ENCODE assay signal across 8 cellular contexts in genomic region chr20:62063981-62064787, GRCh38. TPM values are rescaled to one million over a fixed set of nuclear protein-coding genes. Genes with fewer than 3 reads are reported as not detected.
DNase-seq lines count a peak whose midpoint lies in the region; ATAC-seq and TF ChIP-seq lines count a peak whose summit lies in the region.

No MANE protein-coding gene starts in this region.

- H3K56ac ChIP-seq in IMR-90 (ENCODE audit: extremely low read depth, insufficient read depth, low read length), result no peak overlapping the region

- H2AK5ac ChIP-seq in IMR-90 (ENCODE audit: low read depth, low read length) (peak overlapping the region; percentile 16), mesenchymal stem cell (ENCODE audit: low read length, severe bottlenecking) (no peak overlapping the region)

- H4K91ac ChIP-seq in IMR-90 (ENCODE audit: insufficient read depth, low read depth, low read length), result no peak overlapping the region
- peak overlapping the region; percentile 46 for H4K91ac ChIP-seq in mesenchymal stem cell (ENCODE audit: low read length)

- H3K4me3 ChIP-seq in IMR-90 (ENCODE audit: insufficient read depth, low read depth, low read length), result peak overlapping the region; percentile 35
- peak overlapping the region; percentile 51 for H3K4me3 ChIP-seq in colonic mucosa
- peak overlapping the region; percentile 63 to 69 for H3K4me3 ChIP-seq in mesenchymal stem cell (ENCODE audit: insufficient read depth in 1 of 2, low read depth in 1 of 2, low read length in 2 of 2)
- H3K4me3 ChIP-seq in aorta (ENCODE audit: low read length in 2 of 2), result peak overlapping the region; percentile 45 to 90

- intact Hi-C loops in IMR-90 (cut with micrococcal nuclease), result loop anchor here (1.0 to 5.0 kb wide), 2 partner anchors 37 to 58 kb away; partner anchors contain the start of gene LSM14B
- intact Hi-C loops in colonic mucosa (cut with DNase I), result loop anchor here (5.0 kb wide), 1 partner anchor 73 kb away; no protein-coding TSS in a partner anchor
- intact Hi-C loops in aorta (cut with DNase I), result no loop called here

- H4K20me1 ChIP-seq in IMR-90 (ENCODE audit: insufficient read depth, low read length), result peaks cover 46% of the 10 kb centered on the region

- H3K9ac ChIP-seq in IMR-90 (ENCODE audit: low read depth, low read length) (peak overlapping the region; percentile 27; the same call in 1 of the 2 replicates), colonic mucosa (ENCODE audit: low read depth in 2 of 2, low read length in 2 of 2) (peak overlapping the region; percentile 48 to 78), mesenchymal stem cell (ENCODE audit: low read length) (peak overlapping the region; percentile 51)

- H3K36me3 ChIP-seq in IMR-90 (ENCODE audit: control insufficient read depth, insufficient read depth, low read length), result 0 out of 2 replicates have a peak, but pooled peaks cover 1% of the 10 kb centered on the region
- H3K36me3 ChIP-seq in colonic mucosa, result no peaks in the 10 kb centered on the region
- H3K36me3 ChIP-seq in mesenchymal stem cell (ENCODE audit: control insufficient read depth in 1 of 2, insufficient read depth in 2 of 2, low read depth in 1 of 2, low read length in 2 of 2), result peaks cover 0 to 22% of the 10 kb centered on the region in 2 experiments
- H3K36me3 ChIP-seq in aorta (ENCODE audit: control insufficient read depth in 1 of 2, insufficient read depth in 2 of 2, low read length in 1 of 2), result no peaks in the 10 kb centered on the region

- dilution Hi-C loops in IMR-90 (cut with HindIII; ENCODE audit: low sequenced_read_pairs, unreplicated experiment), result no loop called here

- H2AFZ ChIP-seq in IMR-90 (replicated peaks; ENCODE audit: low read length, poor library complexity) (no peak overlapping the region), mesenchymal stem cell (ENCODE audit: low read depth, low read length) (no peak overlapping the region)

- H3K9me1 ChIP-seq in IMR-90 (ENCODE audit: insufficient read depth, low read length), result no peaks in the 10 kb centered on the region; the same call in none of the 2 replicates

- no peak for TF ChIP-seq POLR2A in IMR-90 (IDR thresholded peaks at IDR 0.05; ENCODE audit: low read depth, low read length)

- H2AK9ac ChIP-seq in IMR-90 (replicated peaks; ENCODE audit: low read depth, low read length, poor library complexity), result peak overlapping the region; percentile 84

- no peak overlapping the region for H4K5ac ChIP-seq in IMR-90 (ENCODE audit: low read depth, low read length)

- H3K18ac ChIP-seq in IMR-90 (ENCODE audit: low read depth, low read length) (no peak overlapping the region), mesenchymal stem cell (ENCODE audit: low read depth in 1 of 2, low read length in 2 of 2) (no peak overlapping the region)

- H2BK15ac ChIP-seq in IMR-90 (ENCODE audit: low read depth, low read length) (no peak overlapping the region), mesenchymal stem cell (ENCODE audit: low read depth, poor library complexity, severe bottlenecking) (no peak overlapping the region)

- no peak overlapping the region for H2BK120ac ChIP-seq in IMR-90 (ENCODE audit: low read depth, low read length)
- no peak overlapping the region for H2BK120ac ChIP-seq in mesenchymal stem cell (ENCODE audit: low read depth, low read length)

- no peaks in the 10 kb centered on the region for H3K27me3 ChIP-seq in IMR-90 (ENCODE audit: control insufficient read depth, insufficient read depth, low read length)
- no peaks in the 10 kb centered on the region for H3K27me3 ChIP-seq in colonic mucosa
- no peaks in the 10 kb centered on the region for H3K27me3 ChIP-seq in mesenchymal stem cell (ENCODE audit: control insufficient read depth in 1 of 2, insufficient read depth in 1 of 2, low read length in 2 of 2)
- H3K27me3 ChIP-seq in aorta (ENCODE audit: control insufficient read depth in 1 of 2, insufficient read depth in 2 of 2, low read length in 1 of 2), result peaks cover 0 to 2% of the 10 kb centered on the region in 2 donors

- H3K23ac ChIP-seq in IMR-90 (ENCODE audit: low read depth, low read length) (no peak overlapping the region), mesenchymal stem cell (ENCODE audit: low read length in 2 of 2) (peak overlapping the region in 1 of 2 experiments; percentile 84)

- no peak for TF ChIP-seq RAD21 in IMR-90 (IDR thresholded peaks at IDR 0.05; ENCODE audit: low read length)

- no peak overlapping the region for H2BK20ac ChIP-seq in IMR-90 (ENCODE audit: low read depth, low read length)

- H3K14ac ChIP-seq in IMR-90 (replicated peaks; ENCODE audit: low read depth, low read length), result no peak overlapping the region
- peak overlapping the region in 1 of 2 experiments; percentile 55 for H3K14ac ChIP-seq in mesenchymal stem cell (ENCODE audit: low read length in 2 of 2)

- no peak overlapping the region for H2BK12ac ChIP-seq in mesenchymal stem cell (ENCODE audit: low read length in 2 of 2)

- peak overlapping the region; percentile 11 for H3K4me2 ChIP-seq in IMR-90 (ENCODE audit: low read depth, low read length)
- H3K4me2 ChIP-seq in mesenchymal stem cell (ENCODE audit: low read length, poor library complexity, severe bottlenecking), result peak overlapping the region; percentile 75

- BruUV-seq in IMR-90 (replicated peaks; lab: Mats Ljungman, UMichigan), result no TSS peak

- ATAC-seq in IMR-90 (ENCODE audit: low read depth), result no peak
- peak; percentile 33 for ATAC-seq in aorta (ENCODE audit: low FRiP score)
- no peak for ATAC-seq in GM18502 (IDR thresholded peaks at IDR 0.05; ENCODE audit: poor library complexity, unreplicated experiment)

- POLR2A ChIA-PET in IMR-90 (lab: Charles Lee; ENCODE audit: unreplicated experiment), result no interaction called here

- peak; percentile 13 for DNase-seq in AG08395 (ENCODE audit: low spot score)
- DNase-seq in IMR-90, result no peak
- peak; percentile 64 for DNase-seq in colonic mucosa
- peak; percentile 22 for DNase-seq in mesenchymal stem cell
- no peak for DNase-seq in aorta
- no peak for DNase-seq in superior temporal gyrus (ENCODE audit: extremely low spot score)
- DNase-seq in NAMALWA (ENCODE audit: low spot score), result no peak

- 21% methylated on average over 23 of the region's 62 CpGs; no CpG with 5 or more reads in 1 of the 2 experiments for WGBS in IMR-90 (ENCODE audit: extremely low coverage in 2 of 2, insufficient read length in 1 of 2), 2 experiments
- 21% methylated on average over 38 of the region's 62 CpGs for WGBS in mesenchymal stem cell
- 9 to 10% methylated on average over 43 to 62 of the region's 62 CpGs for WGBS in aorta, 2 donors

- TF ChIP-seq CTCF in IMR-90 (conservative IDR thresholded peaks at IDR 0.05; ENCODE audit: low read depth, low read length), result no peak
- no peak for TF ChIP-seq CTCF in colonic mucosa (IDR thresholded peaks at IDR 0.05)

- in situ Hi-C loops in IMR-90 (cut with MboI; ENCODE audit: low sequenced_read_pairs), result no loop called here

- no peak overlapping the region for H3K27ac ChIP-seq in IMR-90 (ENCODE audit: insufficient read depth, low read length)
- H3K27ac ChIP-seq in colonic mucosa, result no peak overlapping the region
- H3K27ac ChIP-seq in mesenchymal stem cell (ENCODE audit: low read length, poor library complexity, severe bottlenecking), result no peak overlapping the region
- no peak overlapping the region for H3K27ac ChIP-seq in aorta (ENCODE audit: low read depth in 1 of 2, low read length in 2 of 2)

- no peaks in the 10 kb centered on the region for H3K9me3 ChIP-seq in IMR-90 (ENCODE audit: control insufficient read depth, insufficient read depth, low read length)
- H3K9me3 ChIP-seq in colonic mucosa, result no peaks in the 10 kb centered on the region
- H3K9me3 ChIP-seq in mesenchymal stem cell (ENCODE audit: control insufficient read depth, low read length), result no peaks in the 10 kb centered on the region
- H3K9me3 ChIP-seq in aorta (ENCODE audit: control insufficient read depth, low read length), result no peaks in the 10 kb centered on the region

- CTCF ChIA-PET in IMR-90 (lab: Yijun Ruan, JAX), result interaction anchor here (1.0 kb wide), 1 partner anchor 72 kb away, joined by 4 read pairs; no protein-coding TSS in a partner anchor

- H3K79me1 ChIP-seq in IMR-90 (ENCODE audit: low read depth in 1 of 2, low read length in 2 of 2), result peaks cover 29 to 60% of the 10 kb centered on the region in 2 experiments
- peaks cover 30% of the 10 kb centered on the region for H3K79me1 ChIP-seq in mesenchymal stem cell (replicated peaks; ENCODE audit: low read length, poor library complexity, severe bottlenecking)

- peaks cover 16% of the 10 kb centered on the region for H3K4me1 ChIP-seq in IMR-90 (ENCODE audit: control insufficient read depth, insufficient read depth, low read length)
- peaks cover 31% of the 10 kb centered on the region for H3K4me1 ChIP-seq in colonic mucosa
- peaks cover 17% of the 10 kb centered on the region for H3K4me1 ChIP-seq in mesenchymal stem cell (ENCODE audit: control insufficient read depth, insufficient read depth, low read depth, low read length)
- H3K4me1 ChIP-seq in aorta (ENCODE audit: control insufficient read depth in 1 of 2, insufficient read depth in 2 of 2, low read length in 2 of 2), result no peaks in the 10 kb centered on the region

- H4K8ac ChIP-seq in IMR-90 (ENCODE audit: low read depth in 2 of 2, low read length in 2 of 2), result no peak overlapping the region
- peak overlapping the region; percentile 38 for H4K8ac ChIP-seq in mesenchymal stem cell (ENCODE audit: low read length)

- H3K4ac ChIP-seq in IMR-90 (ENCODE audit: low read depth, low read length) (no peak overlapping the region), mesenchymal stem cell (ENCODE audit: low read depth in 1 of 2, low read length in 2 of 2) (peak overlapping the region in 1 of 2 experiments; percentile 57)

- H2BK5ac ChIP-seq in IMR-90 (ENCODE audit: low read depth, low read length, poor library complexity, severe bottlenecking), result no peak overlapping the region
- no peak overlapping the region for H2BK5ac ChIP-seq in mesenchymal stem cell (ENCODE audit: low read depth, low read length, poor library complexity, severe bottlenecking)

TF ChIP-seq in IMR-90, 13 proteins besides CTCF, POLR2A, EP300 and RAD21:
- TF ChIP-seq FOS (IDR thresholded peaks at IDR 0.05; ENCODE audit: low read depth, low read length) (no peak), SMC3 (IDR thresholded peaks at IDR 0.05; ENCODE audit: low read depth, low read length) (no peak)

RNA-seq across cellular contexts. Expression of gene TAF4, which starts 1.5 kb away (rescaled TPM):
- total RNA-seq in IMR-90 (2012; rRNA removed) (1.4 and 1.7 TPM in 2 replicates), colonic mucosa (10 to 100 TPM; 17.4 to 27.3 TPM), aorta (10 to 100 TPM; 13.2 to 19.5 TPM)
- polyA plus RNA-seq in IMR-90 (2012; rRNA removed) (4.9 and 5.1 TPM in 2 replicates), aorta (1 to 10 TPM; 2.5 to 4.7 TPM)
- 4.7 and 9.8 TPM in 2 replicates for polyA plus RNA-seq in IMR-90 (2012; cell fraction: cytosol; rRNA removed)
- 15.8 and 40.0 TPM in 2 replicates for polyA plus RNA-seq in IMR-90 (2012; cell fraction: nucleus; rRNA removed; ENCODE audit: low replicate concordance)
- 9.1 TPM for polyA plus RNA-seq in mesenchymal stem cell (2013, experiment 1 of 2)
- 6.2 TPM for polyA plus RNA-seq in mesenchymal stem cell (2013, experiment 2 of 2)

RNA-seq across cellular contexts. Expression of gene LSM14B, which starts 58.1 kb away (rescaled TPM):
- total RNA-seq in IMR-90 (2012; rRNA removed) (23.7 and 30.6 TPM in 2 replicates), colonic mucosa (10 to 100 TPM; 38.6 to 38.8 TPM), aorta (10 to 100 TPM; 25.0 to 29.5 TPM)
- polyA plus RNA-seq in IMR-90 (2012; rRNA removed) (41.1 and 46.7 TPM in 2 replicates), aorta (10 to 100 TPM; 14.5 to 14.8 TPM)
- 21.4 and 47.8 TPM in 2 replicates for polyA plus RNA-seq in IMR-90 (2012; cell fraction: cytosol; rRNA removed)
- polyA plus RNA-seq in IMR-90 (2012; cell fraction: nucleus; rRNA removed; ENCODE audit: low replicate concordance), result 41.4 and 44.4 TPM in 2 replicates
- 32.2 TPM for polyA plus RNA-seq in mesenchymal stem cell (2013, experiment 1 of 2)
- 31.4 TPM for polyA plus RNA-seq in mesenchymal stem cell (2013, experiment 2 of 2)

Comparison
In these comparisons a context has a peak if more than half of its experiments do, and no peak if none do; other contexts are left out.
1. DNase-seq: peak in AG08395 (single experiment), colonic mucosa (single experiment) and mesenchymal stem cell (single experiment); none in IMR-90 (single experiment), aorta (0 of 2), superior temporal gyrus (single experiment) and NAMALWA (single experiment).
2. intact Hi-C loops: an anchor here in IMR-90 (1.0 to 5.0 kb wide) and colonic mucosa (5.0 kb wide); none called in aorta.
3. Peak in every context shown above with its lines, with median percentiles within 50 percentile points of each other: H3K4me3 ChIP-seq and H3K9ac ChIP-seq.